8 cellular contexts compared by ENCODE assay signal in the genomic region with DNA sequence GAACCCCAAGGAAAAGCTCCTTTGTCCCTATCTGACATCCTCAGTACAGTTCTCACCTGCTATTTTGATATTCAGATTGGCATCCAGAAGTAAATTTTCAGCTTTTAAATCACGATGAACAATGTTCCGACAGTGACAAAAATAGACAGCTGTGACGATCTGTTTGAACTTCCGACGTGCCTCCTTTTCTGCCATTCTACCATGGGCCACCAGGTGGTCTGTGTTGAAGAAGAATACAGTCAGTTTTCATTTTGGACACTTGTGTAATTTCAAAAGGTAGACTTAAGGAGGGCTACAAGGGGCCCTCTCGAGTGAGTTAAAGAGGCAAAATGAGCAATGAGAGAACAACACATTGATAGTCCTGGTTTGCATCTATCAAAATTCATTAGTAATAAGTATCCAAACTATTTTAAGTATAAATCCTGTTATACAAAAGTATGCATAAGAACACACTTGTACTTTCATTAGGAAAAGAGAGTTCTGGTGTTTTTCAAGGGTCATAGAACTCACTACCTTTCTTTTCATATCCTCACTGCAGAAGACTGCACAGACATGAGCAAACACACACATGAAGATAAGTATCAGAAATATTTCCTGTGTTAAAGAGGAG.
A peak's percentile ranks its signal among the peaks of the same experiment; 100 is the strongest.
DNase-seq lines count a peak whose midpoint lies in the region; ATAC-seq and TF ChIP-seq lines count a peak whose summit lies in the region.

No MANE protein-coding gene starts in this region.

- H3K27ac Mint-ChIP-seq in chondrocyte (ENCODE audit: unreplicated experiment): no peak overlapping the region

- TF ChIP-seq CTCF in GM20000 (IDR thresholded peaks at IDR 0.05; ENCODE audit: extremely low read depth, missing control alignments) (peak; percentile 19), chondrocyte (IDR thresholded peaks at IDR 0.05) (peak; percentile 65)

- ATAC-seq in GM19452 (IDR thresholded peaks at IDR 0.05; ENCODE audit: unreplicated experiment) (no peak), GM19035 (IDR thresholded peaks at IDR 0.05; ENCODE audit: unreplicated experiment) (no peak)

- H3K4me1 Mint-ChIP-seq in chondrocyte (ENCODE audit: low read depth): peaks cover 32% of the 10 kb centered on the region

- no peaks in the 10 kb centered on the region for H3K27me3 Mint-ChIP-seq in chondrocyte (ENCODE audit: low read depth)

- DNase-seq in GM20000 (ENCODE audit: low spot score) (no peak), T follicular helper cell (ENCODE audit: low read depth) (peak; percentile 49), chondrocyte (ENCODE audit: low spot score) (no peak), NCI-H1694 (lab: John Stamatoyannopoulos, UW) (no peak)
- peak; percentile 34 for DNase-seq in stimulated activated CD4-positive, alpha-beta T cell treated with anti-CD3 and anti-CD28 coated beads, Interleukin-4, amount 100 ng/mL, for 1 hour
- no peak for DNase-seq in activated CD4-positive, CD25-positive, alpha-beta regulatory T cell treated with anti-CD3 and anti-CD28 coated beads, Interleukin-2, amount 50 U/mL, for 72 hours

- peaks cover 5% of the 10 kb centered on the region for H3K36me3 Mint-ChIP-seq in chondrocyte (ENCODE audit: low read depth)

- no peaks in the 10 kb centered on the region for H3K9me3 Mint-ChIP-seq in chondrocyte (ENCODE audit: low read depth)

- no peak overlapping the region for H3K4me3 Mint-ChIP-seq in chondrocyte (ENCODE audit: unreplicated experiment)

Comparison
In these comparisons a context has a peak if more than half of its experiments do, and no peak if none do; other contexts are left out.
1. DNase-seq: peak in T follicular helper cell (single experiment) and stimulated activated CD4-positive, alpha-beta T cell treated with anti-CD3 and anti-CD28 coated beads, Interleukin-4, amount 100 ng/mL, for 1 hour (single experiment); none in GM20000 (single experiment), chondrocyte (single experiment), NCI-H1694 (single experiment) and activated CD4-positive, CD25-positive, alpha-beta regulatory T cell treated with anti-CD3 and anti-CD28 coated beads, Interleukin-2, amount 50 U/mL, for 72 hours (single experiment).